Comparison of ENCODE assay signal across 13 cellular contexts in the genomic region with DNA sequence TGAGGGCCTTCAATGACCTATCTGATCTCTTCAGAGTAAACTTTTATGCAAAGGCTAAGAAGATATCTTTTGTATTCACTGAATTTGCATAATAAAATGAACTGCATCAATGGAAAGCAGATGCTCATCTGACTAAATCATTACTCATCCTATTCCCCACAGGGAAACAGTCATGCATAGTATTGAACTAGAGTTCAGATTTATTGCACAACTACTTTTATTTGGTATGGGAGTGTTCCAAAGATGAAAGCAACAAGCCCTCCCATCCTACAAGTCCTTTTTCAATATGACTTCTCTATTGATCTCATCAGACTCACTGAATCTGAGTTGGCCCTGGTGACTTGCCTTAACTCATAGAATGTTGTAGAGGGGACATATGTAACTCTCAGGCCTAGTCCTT.
DNase-seq lines count a peak whose midpoint lies in the region; ATAC-seq lines count a peak whose summit lies in the region.
"Had no signal": no experiment of that assay in that cellular context is flagged by ENCODE, and none has a peak within 500 bp of the region (broad histone marks: within the 10 kb centered on the region; RNA-seq: fewer than 3 reads in every experiment).

No MANE protein-coding gene starts in this region.

- ATAC-seq in activated CD4-positive, CD25-positive, alpha-beta regulatory T cell treated with anti-CD3 and anti-CD28 coated beads, Interleukin-2, amount 50 U/mL, for 24 hours: peak; percentile 32 to 66
- no peak for ATAC-seq in HG03354 (IDR thresholded peaks at IDR 0.05; ENCODE audit: poor library complexity, severe bottlenecking, unreplicated experiment)

- no peak for DNase-seq in activated CD4-positive, CD25-positive, alpha-beta regulatory T cell treated with anti-CD3 and anti-CD28 coated beads, Interleukin-2, amount 50 U/mL, for 72 hours
- peak; percentile 66 for DNase-seq in RKO (ENCODE audit: low spot score)
- DNase-seq in fibroblast of gingiva (ENCODE audit: low read depth): peak; percentile 91
- peak; percentile 91 for DNase-seq in skeletal muscle cell (ENCODE audit: low read depth)
- no peak for DNase-seq in activated CD4-positive, alpha-beta T cell treated with anti-CD3 and anti-CD28 coated beads for 4 hours
- DNase-seq in NCI-H748 treated with DMSO at 0.1 percent for 48 hours (lab: John Stamatoyannopoulos, UW): no peak
- DNase-seq: 8988T; activated effector memory CD4-positive, alpha-beta T cell treated with Interleukin-2 at 50 U/mL for 16 hours; NCI-H187; WERI-Rb-1 had no signal

- H3K4me3 ChIP-seq in skeletal muscle cell (ENCODE audit: low read depth, low read length): no peak overlapping the region
- H3K4me3 ChIP-seq: PC-9 had no signal

Comparison
In these comparisons a context has a peak if more than half of its experiments do, and no peak if none do; other contexts are left out.
1. DNase-seq: peak in RKO (single experiment), fibroblast of gingiva (single experiment) and skeletal muscle cell (single experiment); none in activated CD4-positive, CD25-positive, alpha-beta regulatory T cell treated with anti-CD3 and anti-CD28 coated beads, Interleukin-2, amount 50 U/mL, for 72 hours (single experiment), activated CD4-positive, alpha-beta T cell treated with anti-CD3 and anti-CD28 coated beads for 4 hours (0 of 2) and NCI-H748 treated with DMSO at 0.1 percent for 48 hours (single experiment).